In the genomic region with DNA sequence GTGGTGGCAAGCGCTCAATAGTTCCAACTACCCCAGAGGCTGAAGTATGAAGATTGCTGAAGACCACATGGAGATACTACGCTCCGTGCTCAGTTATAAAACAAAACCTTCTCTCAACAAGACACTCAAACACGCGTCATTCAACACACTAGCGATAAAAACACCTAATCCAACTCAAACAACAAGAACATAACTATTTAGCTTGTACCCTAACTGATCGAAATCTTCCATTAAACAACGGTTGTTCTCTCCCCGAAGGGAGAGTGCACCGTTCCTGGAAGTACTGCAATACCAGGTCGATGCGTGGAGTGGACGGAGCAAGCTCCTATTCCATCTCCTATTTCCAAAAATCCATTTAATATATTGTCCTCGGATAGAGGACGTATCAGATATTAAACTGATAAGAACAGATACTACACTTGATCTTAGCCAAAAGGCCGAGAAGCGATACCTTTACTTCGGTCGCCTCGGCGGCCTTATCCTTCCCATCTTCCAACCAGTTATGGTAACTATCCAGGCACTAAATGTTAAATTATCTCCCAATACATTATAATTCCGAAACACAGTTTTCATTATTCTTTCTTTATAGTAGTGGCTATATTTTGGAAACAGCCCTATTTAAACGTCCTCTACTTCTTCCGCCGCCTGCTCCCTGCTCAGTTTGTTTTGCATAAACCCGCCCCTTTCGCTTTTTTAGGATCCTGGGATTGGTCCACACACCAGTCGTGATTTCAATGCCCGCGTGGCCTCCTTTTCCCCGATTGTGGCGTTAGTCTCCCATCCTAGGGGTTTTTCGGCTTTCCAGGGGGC, we compare ENCODE assay signal across 7 cellular contexts.
DNase-seq lines count a peak whose midpoint lies in the region; ATAC-seq and TF ChIP-seq lines count a peak whose summit lies in the region.

No MANE protein-coding gene starts in this region.

- H3K4me3 Mint-ChIP-seq in T-helper 2 cell treated with Interferon-gamma antibody and Interleukin-4, amounts not matched to agents 5 μg/mL and 100 μg/mL, for 36 hours, result no peak overlapping the region

- ATAC-seq in GM18505 (IDR thresholded peaks at IDR 0.05; ENCODE audit: unreplicated experiment) (peak; percentile 50), HG02885 (IDR thresholded peaks at IDR 0.05; ENCODE audit: poor library complexity, unreplicated experiment) (peak; percentile 50)

- H3K9me3 Mint-ChIP-seq in T-helper 2 cell treated with Interferon-gamma antibody and Interleukin-4, amounts not matched to agents 5 μg/mL and 100 μg/mL, for 36 hours, result no peaks in the 10 kb centered on the region

- H3K27me3 Mint-ChIP-seq in T-helper 2 cell treated with Interferon-gamma antibody and Interleukin-4, amounts not matched to agents 5 μg/mL and 100 μg/mL, for 36 hours (ENCODE audit: low read depth), result no peaks in the 10 kb centered on the region

- no peak for TF ChIP-seq CTCF in retinal pigment epithelial cell (conservative IDR thresholded peaks at IDR 0.05; ENCODE audit: low read depth, low read length)

- H3K4me3 ChIP-seq in retinal pigment epithelial cell (ENCODE audit: low read length), result peak overlapping the region; percentile 50

- DNase-seq in NCI-H1694 treated with DMSO at 0.1 percent for 48 hours (lab: John Stamatoyannopoulos, UW), result peak; percentile 99
- peak; percentile 82 for DNase-seq in T-helper 2 cell treated with Interferon-gamma antibody and Interleukin-4, amounts not matched to agents 5 μg/mL and 100 μg/mL, for 36 hours (ENCODE audit: low spot score)
- DNase-seq in astrocyte of the hippocampus (ENCODE audit: low read depth, low spot score), result peak; percentile 97
- peak in 48 of 51 donors; percentile 15 to 99 (median 78) for DNase-seq in hypothalamus (lab: John Stamatoyannopoulos, UW)
- peak; percentile 98 for DNase-seq in retinal pigment epithelial cell (ENCODE audit: low read depth)

- TF ChIP-seq POLR2A in GM18505 (IDR thresholded peaks at IDR 0.05; ENCODE audit: borderline replicate concordance, extremely low read depth, insufficient read depth, insufficient read length), result peak; percentile 99

- no peak overlapping the region for H3K27ac Mint-ChIP-seq in T-helper 2 cell treated with Interferon-gamma antibody and Interleukin-4, amounts not matched to agents 5 μg/mL and 100 μg/mL, for 36 hours

- peaks cover 13% of the 10 kb centered on the region for H3K36me3 Mint-ChIP-seq in T-helper 2 cell treated with Interferon-gamma antibody and Interleukin-4, amounts not matched to agents 5 μg/mL and 100 μg/mL, for 36 hours (ENCODE audit: low read depth)

- peaks cover 21% of the 10 kb centered on the region for H3K4me1 Mint-ChIP-seq in T-helper 2 cell treated with Interferon-gamma antibody and Interleukin-4, amounts not matched to agents 5 μg/mL and 100 μg/mL, for 36 hours (ENCODE audit: low read depth)

Comparison
In these comparisons a context has a peak if more than half of its experiments do, and no peak if none do; other contexts are left out.
1. Peak in every context shown above with its lines: DNase-seq, ATAC-seq and H3K4me3 ChIP-seq.